In genomic region chr6:4355241-4355640, GRCh38 we compare ENCODE assay signal across 10 cellular contexts.
DNase-seq lines count a peak whose midpoint lies in the region; ATAC-seq and TF ChIP-seq lines count a peak whose summit lies in the region.
"Had no signal": no experiment of that assay in that cellular context is flagged by ENCODE, and none has a peak within 500 bp of the region (broad histone marks: within the 10 kb centered on the region; RNA-seq: fewer than 3 reads in every experiment).

No MANE protein-coding gene starts in this region.

- no peaks in the 10 kb centered on the region for H3K9me3 ChIP-seq in SJCRH30 (replicated peaks)
- H3K9me3 ChIP-seq: prostate gland had no signal

- TF ChIP-seq CTCF in epithelial cell of proximal tubule (conservative IDR thresholded peaks at IDR 0.05; ENCODE audit: low read depth, low read length) (no peak), omental fat pad (IDR thresholded peaks at IDR 0.05) (no peak)

- H3K4me1 ChIP-seq in SJCRH30, result peaks cover 40% of the 10 kb centered on the region
- H3K4me1 ChIP-seq: prostate gland had no signal

- no peak overlapping the region for H3K27ac ChIP-seq in SJCRH30
- H3K27ac ChIP-seq: prostate gland had no signal

- peak; percentile 21 for ATAC-seq in omental fat pad (ENCODE audit: low FRiP score)

- DNase-seq in EL (peak; percentile 90), RPMI7951 (ENCODE audit: low read depth) (peak; percentile 72), epithelial cell of proximal tubule (ENCODE audit: low read depth) (peak; percentile 69), omental fat pad (ENCODE audit: low spot score) (no peak), SJCRH30 (no peak), NCI-H524 (lab: John Stamatoyannopoulos, UW) (no peak), ecto neural progenitor cell (ENCODE audit: low spot score) (no peak)
- no peak for DNase-seq in stimulated activated CD4-positive, alpha-beta T cell treated with anti-CD3 and anti-CD28 coated beads, Interleukin-4, amount 100 ng/mL, for 4 hours
- DNase-seq: NCI-H146 had no signal

- H3K4me3 ChIP-seq in epithelial cell of proximal tubule (ENCODE audit: low read depth, low read length) (no peak overlapping the region), SJCRH30 (no peak overlapping the region)
- H3K4me3 ChIP-seq: prostate gland had no signal

- H3K36me3 ChIP-seq in SJCRH30, result no peaks in the 10 kb centered on the region
- H3K36me3 ChIP-seq: prostate gland had no signal

- H3K27me3 ChIP-seq in SJCRH30, result no peaks in the 10 kb centered on the region

Comparison
In these comparisons a context has a peak if more than half of its experiments do, and no peak if none do; other contexts are left out.
1. DNase-seq: peak in EL (single experiment), RPMI7951 (single experiment) and epithelial cell of proximal tubule (single experiment); none in omental fat pad (single experiment), SJCRH30 (0 of 2), NCI-H524 (0 of 2), stimulated activated CD4-positive, alpha-beta T cell treated with anti-CD3 and anti-CD28 coated beads, Interleukin-4, amount 100 ng/mL, for 4 hours (0 of 2) and ecto neural progenitor cell (single experiment).